Comparison of ENCODE assay signal across 13 cellular contexts in the genomic region with DNA sequence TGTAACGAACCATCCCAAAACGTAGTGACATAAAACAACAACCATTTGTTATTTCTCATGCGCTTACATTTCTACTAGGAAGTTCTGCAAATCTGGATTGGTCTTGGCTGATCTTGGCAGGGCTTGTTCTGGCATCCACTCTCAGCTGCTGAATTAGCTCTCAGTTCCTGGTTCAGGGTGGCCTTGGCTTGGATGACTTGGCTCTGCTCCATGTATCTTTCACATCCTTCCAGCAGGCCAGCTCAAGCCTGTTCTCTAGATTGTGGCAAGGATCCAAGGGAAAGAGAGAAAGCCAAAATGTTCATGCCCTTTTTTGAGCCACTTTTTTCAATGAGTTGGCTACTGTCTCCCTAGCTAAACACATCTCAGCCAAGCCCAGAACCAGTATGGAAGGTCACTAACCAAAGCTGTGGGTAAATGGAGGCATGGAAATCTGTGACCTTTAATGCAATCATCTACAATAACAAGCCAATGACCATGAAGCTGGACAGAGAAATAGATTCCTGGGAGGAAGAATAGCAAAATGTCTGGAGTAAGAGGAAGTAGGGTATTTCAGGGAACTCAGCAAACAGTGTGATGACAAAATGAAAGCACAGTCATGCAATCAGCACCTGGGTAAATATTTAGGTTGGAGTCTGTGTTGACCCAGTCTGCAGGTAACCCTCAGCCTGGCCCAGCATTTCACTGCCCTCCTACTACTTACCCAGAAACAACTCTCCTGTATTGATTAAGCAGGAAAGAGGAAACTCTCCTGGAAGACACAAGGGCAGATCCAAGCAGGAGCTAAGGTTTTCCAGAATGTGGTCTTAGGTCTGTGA. TPM values are rescaled to one million over a fixed set of nuclear protein-coding genes. Genes with fewer than 3 reads are reported as not detected.
A peak's percentile ranks its signal among the peaks of the same experiment; 100 is the strongest.
DNase-seq lines count a peak whose midpoint lies in the region; ATAC-seq, FAIRE-seq and TF ChIP-seq lines count a peak whose summit lies in the region.
"Had no signal": no experiment of that assay in that cellular context is flagged by ENCODE, and none has a peak within 500 bp of the region (broad histone marks: within the 10 kb centered on the region; RNA-seq: fewer than 3 reads in every experiment).

No MANE protein-coding gene starts in this region.

- intact Hi-C loops in kidney (cut with DNase I) = no loop called here

- no peak overlapping the region for H3K4me3 ChIP-seq in kidney (ENCODE audit: low read length in 2 of 2)

- H3K9ac ChIP-seq in kidney (ENCODE audit: low read length in 2 of 2) = no peak overlapping the region

- POLR2A ChIA-PET in RWPE1 (lab: Yijun Ruan, JAX; ENCODE audit: low non-redundant PET) = no interaction called here

- no peak for ATAC-seq in GM21528 (IDR thresholded peaks at IDR 0.05; ENCODE audit: low FRiP score, unreplicated experiment)
- ATAC-seq in HG03342 (IDR thresholded peaks at IDR 0.05; ENCODE audit: unreplicated experiment) = no peak
- ATAC-seq: activated CD8-positive, alpha-beta T cell treated with anti-CD3 and anti-CD28 coated beads for 36 hours had no signal

- TF ChIP-seq CTCF in VCaP (conservative IDR thresholded peaks at IDR 0.05) (no peak), kidney (IDR thresholded peaks at IDR 0.05; ENCODE audit: borderline replicate concordance, extremely low read depth, insufficient read depth) (no peak), RWPE1 (conservative IDR thresholded peaks at IDR 0.05; ENCODE audit: low read depth) (no peak)

- H3K27ac ChIP-seq in VCaP (peak overlapping the region; percentile 45), kidney (ENCODE audit: low read depth in 2 of 2, low read length in 2 of 2) (no peak overlapping the region), RWPE1 (no peak overlapping the region)

- FAIRE-seq in kidney (lab: Jason Lieb, UNC) = no peak
- FAIRE-seq: G401.6 had no signal

- peaks cover 3 to 6% of the 10 kb centered on the region in 2 donors for H3K9me3 ChIP-seq in kidney (ENCODE audit: control insufficient read depth in 1 of 2, low read length in 2 of 2)

- DNase-seq in C1 segment of cervical spinal cord (lab: John Stamatoyannopoulos, UW) (peak in 9 of 14 donors; percentile 14 to 98 (median 24)), NCI-H1694 treated with DMSO at 0.1 percent for 48 hours (lab: John Stamatoyannopoulos, UW) (peak; percentile 9), kidney (peak; percentile 29), RWPE1 (ENCODE audit: low spot score) (no peak), UCSD-AML1 (lab: John Stamatoyannopoulos, UW; ENCODE audit: unreplicated experiment) (no peak)
- DNase-seq: activated CD8-positive, alpha-beta T cell treated with anti-CD3 and anti-CD28 coated beads for 36 hours; naive B cell; NCI-H526 treated with DMSO at 0.1 percent for 48 hours; stimulated activated CD4-positive, alpha-beta T cell treated with anti-CD3 and anti-CD28 coated beads, Interleukin-12 subunit alpha, Interleukin-12 subunit beta, amount 100 ng/mL, for 4 hours had no signal

- H3K4me1 ChIP-seq in kidney (ENCODE audit: control insufficient read depth in 1 of 2, insufficient read depth in 1 of 2, low read depth in 1 of 2, low read length in 2 of 2) = no peaks in the 10 kb centered on the region

- no peaks in the 10 kb centered on the region for H3K36me3 ChIP-seq in kidney (ENCODE audit: control insufficient read depth in 1 of 2, insufficient read depth in 2 of 2, low read length in 2 of 2)

- CTCF ChIA-PET in RWPE1 (lab: Yijun Ruan, JAX) = no interaction called here

RNA-seq across cellular contexts. Expression of gene SNAP25, which starts 32.7 kb away (rescaled TPM):
- 6.2 TPM for total RNA-seq in kidney
- polyA plus RNA-seq in kidney (ENCODE audit: insufficient read depth, low read depth, low replicate concordance) = 1.4 TPM
- total RNA-seq: activated CD8-positive, alpha-beta T cell treated with anti-CD3 and anti-CD28 coated beads for 36 hours had no signal

Comparison
In these comparisons a context has a peak if more than half of its experiments do, and no peak if none do; other contexts are left out.
1. DNase-seq: peak in C1 segment of cervical spinal cord (9 of 14), NCI-H1694 treated with DMSO at 0.1 percent for 48 hours (single experiment) and kidney (single experiment); none in RWPE1 (single experiment) and UCSD-AML1 (single experiment).